Comparison of ENCODE assay signal across 7 cellular contexts in the genomic region with DNA sequence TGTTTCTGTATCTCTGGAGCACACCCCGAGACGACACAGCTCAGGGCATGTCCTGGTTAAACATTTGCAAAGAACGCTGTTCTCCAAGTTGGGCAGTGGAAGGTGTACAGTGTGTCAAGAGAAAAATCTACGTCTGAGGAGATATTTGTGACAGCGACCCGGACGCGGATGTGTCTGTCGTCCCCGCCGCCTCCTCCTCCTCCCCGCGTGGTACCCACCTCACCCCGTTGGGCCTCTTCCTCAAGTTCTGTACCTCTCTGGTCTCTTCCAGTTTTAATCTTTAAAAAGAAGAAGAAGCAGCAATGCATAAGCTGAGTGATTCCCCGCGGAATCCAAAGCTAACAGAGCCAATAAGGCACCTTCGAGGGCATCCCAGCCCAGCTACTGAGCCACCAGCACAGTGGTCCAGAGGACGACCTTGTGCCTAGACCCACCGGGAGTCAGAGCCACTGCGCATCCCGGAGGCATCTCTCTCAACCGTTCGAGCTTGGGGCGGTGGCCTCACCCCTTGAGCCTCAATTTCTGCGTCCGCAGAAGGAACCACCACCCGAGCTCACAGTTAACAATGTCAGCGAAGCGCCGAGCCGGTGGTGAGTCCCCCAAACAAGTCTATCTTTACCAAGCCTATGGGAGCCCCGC. TPM values are rescaled to one million over a fixed set of nuclear protein-coding genes. Genes with fewer than 3 reads are reported as not detected.
DNase-seq lines count a peak whose midpoint lies in the region; ATAC-seq and TF ChIP-seq lines count a peak whose summit lies in the region.

No MANE protein-coding gene starts in this region.

- no peak for TF ChIP-seq CTCF in thyroid gland (IDR thresholded peaks at IDR 0.05)

- peak overlapping the region; percentile 97 for H3K4me2 ChIP-seq in mesenchymal stem cell (ENCODE audit: low read length, poor library complexity, severe bottlenecking)

- H2BK120ac ChIP-seq in mesenchymal stem cell (ENCODE audit: low read depth, low read length): no peak overlapping the region

- H3K4me3 ChIP-seq in mesenchymal stem cell (ENCODE audit: insufficient read depth in 1 of 2, low read depth in 1 of 2, low read length in 2 of 2): peak overlapping the region; percentile 70 to 100
- peak overlapping the region; percentile 83 to 93 (median 89) for H3K4me3 ChIP-seq in thyroid gland (replicated peaks in 1 of 3)

- no peaks in the 10 kb centered on the region for H3K9me3 ChIP-seq in T-helper 17 cell (ENCODE audit: control insufficient read depth, low read length, poor library complexity, severe bottlenecking)
- H3K9me3 ChIP-seq in mesenchymal stem cell (ENCODE audit: control insufficient read depth, low read length): no peaks in the 10 kb centered on the region
- H3K9me3 ChIP-seq in thyroid gland: no peaks in the 10 kb centered on the region

- peak overlapping the region; percentile 80 for H4K8ac ChIP-seq in mesenchymal stem cell (ENCODE audit: low read length)

- H3K36me3 Mint-ChIP-seq in T-helper 17 cell (ENCODE audit: low read depth): peaks cover 6% of the 10 kb centered on the region

- H3K9ac ChIP-seq in mesenchymal stem cell (ENCODE audit: low read length): peak overlapping the region; percentile 95

- H2AK5ac ChIP-seq in mesenchymal stem cell (ENCODE audit: low read length, severe bottlenecking): no peak overlapping the region

- no peak overlapping the region for H2BK15ac ChIP-seq in mesenchymal stem cell (ENCODE audit: low read depth, poor library complexity, severe bottlenecking)

- H3K79me1 ChIP-seq in mesenchymal stem cell (replicated peaks; ENCODE audit: low read length, poor library complexity, severe bottlenecking): peaks cover 30% of the 10 kb centered on the region

- intact Hi-C loops in thyroid gland (cut with DNase I): no loop called here

- no peaks in the 10 kb centered on the region for H3K27me3 ChIP-seq in mesenchymal stem cell (ENCODE audit: control insufficient read depth in 1 of 2, insufficient read depth in 1 of 2, low read length in 2 of 2)
- no peaks in the 10 kb centered on the region for H3K27me3 ChIP-seq in thyroid gland

- H3K4me1 ChIP-seq in mesenchymal stem cell (ENCODE audit: control insufficient read depth, insufficient read depth, low read depth, low read length) (peaks cover 15% of the 10 kb centered on the region), thyroid gland (peaks cover 19 to 41% of the 10 kb centered on the region in 2 donors)

- H2AFZ ChIP-seq in mesenchymal stem cell (ENCODE audit: low read depth, low read length): peak overlapping the region; percentile 2

- H2BK12ac ChIP-seq in mesenchymal stem cell (ENCODE audit: low read length in 2 of 2): no peak overlapping the region

- TF ChIP-seq POLR2A in thyroid gland (IDR thresholded peaks at IDR 0.05): no peak

- H4K91ac ChIP-seq in mesenchymal stem cell (ENCODE audit: low read length): peak overlapping the region; percentile 41

- peaks cover 44% of the 10 kb centered on the region for H3K4me1 Mint-ChIP-seq in T-helper 17 cell

- H3K18ac ChIP-seq in mesenchymal stem cell (ENCODE audit: low read depth in 1 of 2, low read length in 2 of 2): peak overlapping the region in 1 of 2 experiments; percentile 66

- peak overlapping the region; percentile 97 for H3K4me3 Mint-ChIP-seq in T-helper 17 cell

- H3K14ac ChIP-seq in mesenchymal stem cell (ENCODE audit: low read length in 2 of 2): no peak overlapping the region

- H3K27ac Mint-ChIP-seq in T-helper 17 cell: peak overlapping the region; percentile 96

- H3K27ac ChIP-seq in cingulate gyrus (ENCODE audit: low read depth, low read length) (peak overlapping the region; percentile 3), mesenchymal stem cell (ENCODE audit: low read length, poor library complexity, severe bottlenecking) (peak overlapping the region; percentile 47), thyroid gland (peak overlapping the region; percentile 16 to 86 (median 48))

- H2BK5ac ChIP-seq in mesenchymal stem cell (ENCODE audit: low read depth, low read length, poor library complexity, severe bottlenecking): no peak overlapping the region

- H3K23ac ChIP-seq in mesenchymal stem cell (ENCODE audit: low read length in 2 of 2): peak overlapping the region in 1 of 2 experiments; percentile 92

- DNase-seq in T-helper 17 cell (peak; percentile 24 to 29 (median 28)), mesenchymal stem cell (no peak), thyroid gland (no peak), NCI-H2196 treated with DMSO at 0.1 percent for 48 hours (lab: John Stamatoyannopoulos, UW; ENCODE audit: unreplicated experiment) (no peak)

- no peaks in the 10 kb centered on the region for H3K27me3 Mint-ChIP-seq in T-helper 17 cell

- no peak overlapping the region for H3K4ac ChIP-seq in mesenchymal stem cell (ENCODE audit: low read depth in 1 of 2, low read length in 2 of 2)

- ATAC-seq in GM19324 (IDR thresholded peaks at IDR 0.05; ENCODE audit: low FRiP score, unreplicated experiment) (peak; percentile 29), HG03066 (IDR thresholded peaks at IDR 0.05; ENCODE audit: low read depth, unreplicated experiment) (peak; percentile 22), T-helper 17 cell (peak; percentile 42)

- 5% methylated on average over 31 of the region's 32 CpGs for WGBS in mesenchymal stem cell
- WGBS in thyroid gland, 2 donors: 3 to 5% methylated on average over 14 to 24 of the region's 32 CpGs

- H3K36me3 ChIP-seq in mesenchymal stem cell (ENCODE audit: control insufficient read depth in 1 of 2, insufficient read depth in 2 of 2, low read depth in 1 of 2, low read length in 2 of 2) (peaks cover 23 to 48% of the 10 kb centered on the region in 2 experiments), thyroid gland (peaks cover 25 to 28% of the 10 kb centered on the region in 2 donors)

RNA-seq across cellular contexts. Expression of gene C9orf78, which starts 0.5 kb away (rescaled TPM):
- total RNA-seq in T-helper 17 cell (100 to 1,000 TPM in 1 of 2 donors, 10 to 100 TPM in 1; 96.2 to 111 TPM), thyroid gland (10 to 100 TPM; 59.4 to 89.2 (median 81.4) TPM)
- 36.7 TPM for polyA plus RNA-seq in mesenchymal stem cell (2013, experiment 1 of 2)
- 38.1 TPM for polyA plus RNA-seq in mesenchymal stem cell (2013, experiment 2 of 2)

RNA-seq across cellular contexts. Expression of gene USP20, which starts 0.7 kb away (rescaled TPM):
- total RNA-seq in T-helper 17 cell (10 to 100 TPM; 80.7 to 90.0 TPM), thyroid gland (10 to 100 TPM; 23.9 to 61.8 (median 52.0) TPM)
- polyA plus RNA-seq in mesenchymal stem cell (2013, experiment 1 of 2): 7.6 TPM
- 7.5 TPM for polyA plus RNA-seq in mesenchymal stem cell (2013, experiment 2 of 2)

RNA-seq across cellular contexts. Expression of gene TOR1A, which starts 10.7 kb away (rescaled TPM):
- total RNA-seq in T-helper 17 cell: 10 to 100 TPM; 16.7 to 17.2 TPM
- polyA plus RNA-seq in mesenchymal stem cell (2013, experiment 1 of 2): 62.4 TPM
- polyA plus RNA-seq in mesenchymal stem cell (2013, experiment 2 of 2): 62.2 TPM
- 10 to 100 TPM; 30.0 to 61.2 (median 42.8) TPM for total RNA-seq in thyroid gland

RNA-seq across cellular contexts. Expression of gene TOR1B, which starts 31.6 kb away (rescaled TPM):
- total RNA-seq in T-helper 17 cell (10 to 100 TPM; 13.2 to 18.7 TPM), thyroid gland (10 to 100 TPM; 25.2 to 36.3 (median 29.7) TPM)
- 30.4 TPM for polyA plus RNA-seq in mesenchymal stem cell (2013, experiment 1 of 2)
- polyA plus RNA-seq in mesenchymal stem cell (2013, experiment 2 of 2): 33.2 TPM

Comparison
In these comparisons a context has a peak if more than half of its experiments do, and no peak if none do; other contexts are left out.
1. DNase-seq: peak in T-helper 17 cell (3 of 3); none in mesenchymal stem cell (single experiment), thyroid gland (0 of 2) and NCI-H2196 treated with DMSO at 0.1 percent for 48 hours (single experiment).
2. Peak in every context shown above with its lines, with median percentiles within 50 percentile points of each other: ATAC-seq and H3K27ac ChIP-seq.